9 cellular contexts compared by ENCODE assay signal in genomic region chr19:18340990-18341868, GRCh38. TPM values are rescaled to one million over a fixed set of nuclear protein-coding genes. Genes with fewer than 3 reads are reported as not detected.
DNase-seq lines count a peak whose midpoint lies in the region; ATAC-seq and TF ChIP-seq lines count a peak whose summit lies in the region.
"Had no signal": no experiment of that assay in that cellular context is flagged by ENCODE, and none has a peak within 500 bp of the region (broad histone marks: within the 10 kb centered on the region; RNA-seq: fewer than 3 reads in every experiment).

No MANE protein-coding gene starts in this region.

- H3K9me3 ChIP-seq in CD8-positive, alpha-beta T cell (ENCODE audit: low read length), result no peaks in the 10 kb centered on the region
- no peaks in the 10 kb centered on the region for H3K9me3 ChIP-seq in HAP-1
- no peaks in the 10 kb centered on the region for H3K9me3 ChIP-seq in PC-3 (ENCODE audit: low read length)
- no peaks in the 10 kb centered on the region for H3K9me3 ChIP-seq in thyroid gland

- peak; percentile 88 for ATAC-seq in CD8-positive, alpha-beta T cell
- ATAC-seq in PC-3 (peak; percentile 47), GM21576 (IDR thresholded peaks at IDR 0.05; ENCODE audit: unreplicated experiment) (no peak)

- H3K4me1 Mint-ChIP-seq in CD8-positive, alpha-beta T cell (ENCODE audit: low read depth), result peaks cover 18% of the 10 kb centered on the region
- H3K4me1 Mint-ChIP-seq in activated T-helper 1 cell treated with anti-CD3 and anti-CD28 coated beads, Interleukin-12 subunit alpha, Interleukin-12 subunit beta, Interleukin-2, Interleukin-4 antibody, amounts not matched to agents 30 ng/mL and 10 ng/mL and 1 ng/mL, durations not matched to agents 14 hours and 24 hours and 36 hours (ENCODE audit: low read depth), result peaks cover 11% of the 10 kb centered on the region

- H3K27ac Mint-ChIP-seq in CD8-positive, alpha-beta T cell, result peak overlapping the region; percentile 85
- H3K27ac Mint-ChIP-seq in activated T-helper 1 cell treated with anti-CD3 and anti-CD28 coated beads, Interleukin-12 subunit alpha, Interleukin-12 subunit beta, Interleukin-2, Interleukin-4 antibody, amounts not matched to agents 30 ng/mL and 10 ng/mL and 1 ng/mL, durations not matched to agents 14 hours and 24 hours and 36 hours, result peak overlapping the region; percentile 83

- H3K4me3 Mint-ChIP-seq in CD8-positive, alpha-beta T cell, result peak overlapping the region; percentile 88
- H3K4me3 Mint-ChIP-seq in activated T-helper 1 cell treated with anti-CD3 and anti-CD28 coated beads, Interleukin-12 subunit alpha, Interleukin-12 subunit beta, Interleukin-2, Interleukin-4 antibody, amounts not matched to agents 30 ng/mL and 10 ng/mL and 1 ng/mL, durations not matched to agents 14 hours and 24 hours and 36 hours, result peak overlapping the region; percentile 85

- 0 to 2% methylated on average over 1 to 16 of the region's 18 CpGs for WGBS in thyroid gland, 2 donors

- H3K4me2 ChIP-seq in PC-3 (ENCODE audit: low read length), result peak overlapping the region; percentile 91

- TSS peak; percentile 40 for BruUV-seq in PC-3 (replicated peaks; lab: Mats Ljungman, UMichigan)

- intact Hi-C loops in CD8-positive, alpha-beta T cell (cut with DNase I, micrococcal nuclease), result loop anchor here in 1 of 2 experiments (2.0 to 5.0 kb wide), 2 partner anchors 18 to 76 kb away; partner anchors contain the start of genes LSM4 and SSBP4
- intact Hi-C loops in PC-3 (cut with micrococcal nuclease) (no loop called here), thyroid gland (cut with DNase I) (no loop called here)
- intact Hi-C loops in activated T-helper 1 cell treated with anti-CD3 and anti-CD28 coated beads, Interleukin-12 subunit alpha, Interleukin-12 subunit beta, Interleukin-2, Interleukin-4 antibody, amounts not matched to agents 30 ng/mL and 10 ng/mL and 1 ng/mL, durations not matched to agents 14 hours and 24 hours and 36 hours (cut with micrococcal nuclease), result loop anchor here (1.0 kb wide), 2 partner anchors 13 to 137 kb away; partner anchors contain the start of gene RAB3A

- no peaks in the 10 kb centered on the region for H3K79me2 ChIP-seq in PC-3 (ENCODE audit: low read length)

- no peaks in the 10 kb centered on the region for H3K27me3 ChIP-seq in CD8-positive, alpha-beta T cell (ENCODE audit: insufficient read depth, low read length)
- no peaks in the 10 kb centered on the region for H3K27me3 ChIP-seq in HAP-1 (ENCODE audit: low read depth)
- H3K27me3 ChIP-seq in PC-3 (ENCODE audit: low read length), result no peaks in the 10 kb centered on the region
- H3K27me3 ChIP-seq in thyroid gland, result no peaks in the 10 kb centered on the region

- peak overlapping the region; percentile 51 for H3K27ac ChIP-seq in CD8-positive, alpha-beta T cell (ENCODE audit: low read depth, low read length)
- H3K27ac ChIP-seq in PC-3 (ENCODE audit: low read length) (no peak overlapping the region), thyroid gland (peak overlapping the region; percentile 49 to 68 (median 55))

- H3K4me1 ChIP-seq in CD8-positive, alpha-beta T cell (ENCODE audit: insufficient read depth, low read length), result peaks cover 15% of the 10 kb centered on the region
- H3K4me1 ChIP-seq in HAP-1 (peaks cover 4% of the 10 kb centered on the region), PC-3 (ENCODE audit: insufficient read depth, low read length) (peaks cover 24% of the 10 kb centered on the region), thyroid gland (peaks cover 4 to 12% of the 10 kb centered on the region in 2 donors)

- DNase-seq in CD8-positive, alpha-beta T cell, result peak; percentile 26 to 77 (median 69)
- peak in 1 of 2 experiments; percentile 49 for DNase-seq in HAP-1 (ENCODE audit: low spot score in 2 of 2)
- peak; percentile 51 for DNase-seq in PC-3
- DNase-seq in activated T-helper 1 cell treated with anti-CD3 and anti-CD28 coated beads, Interleukin-12 subunit alpha, Interleukin-12 subunit beta, Interleukin-2, Interleukin-4 antibody, amounts not matched to agents 30 ng/mL and 10 ng/mL and 1 ng/mL, durations not matched to agents 14 hours and 24 hours and 36 hours (ENCODE audit: low spot score), result peak; percentile 37
- peak; percentile 28 for DNase-seq in fibroblast of villous mesenchyme (ENCODE audit: low read depth)
- DNase-seq in nucleus accumbens (lab: John Stamatoyannopoulos, UW), result peak in 36 of 56 donors; percentile 7 to 74 (median 30)
- DNase-seq in thyroid gland, result peak; percentile 56 to 65

- peak in 1 of 2 donors; percentile 37 for TF ChIP-seq POLR2A in thyroid gland (IDR thresholded peaks at IDR 0.05)

- peak overlapping the region; percentile 72 for H2AFZ ChIP-seq in PC-3 (ENCODE audit: low read length)

- no peaks in the 10 kb centered on the region for H3K9me3 Mint-ChIP-seq in CD8-positive, alpha-beta T cell
- H3K9me3 Mint-ChIP-seq in activated T-helper 1 cell treated with anti-CD3 and anti-CD28 coated beads, Interleukin-12 subunit alpha, Interleukin-12 subunit beta, Interleukin-2, Interleukin-4 antibody, amounts not matched to agents 30 ng/mL and 10 ng/mL and 1 ng/mL, durations not matched to agents 14 hours and 24 hours and 36 hours, result no peaks in the 10 kb centered on the region

- H3K4me3 ChIP-seq in CD8-positive, alpha-beta T cell (ENCODE audit: low read depth, low read length), result peak overlapping the region; percentile 50
- H3K4me3 ChIP-seq in HAP-1 (peak overlapping the region; percentile 68), PC-3 (ENCODE audit: low read length) (peak overlapping the region; percentile 85), fibroblast of villous mesenchyme (ENCODE audit: low read depth, low read length) (peak overlapping the region; percentile 79), thyroid gland (replicated peaks in 1 of 3) (peak overlapping the region; percentile 53 to 97 (median 75))

- peak overlapping the region; percentile 47 for H3K9ac ChIP-seq in PC-3 (ENCODE audit: low read length)

- CTCF ChIA-PET in CD8-positive, alpha-beta T cell (lab: Charles Lee), result interaction anchor here (0.6 to 5.6 kb wide), 5 partner anchors 14 to 228 kb away, joined by 3 to 48 read pairs (median 4); no protein-coding TSS in a partner anchor
- CTCF ChIA-PET in PC-3 (lab: Charles Lee), result no interaction called here

- H3K36me3 Mint-ChIP-seq in CD8-positive, alpha-beta T cell, result peaks cover 34% of the 10 kb centered on the region
- H3K36me3 Mint-ChIP-seq in activated T-helper 1 cell treated with anti-CD3 and anti-CD28 coated beads, Interleukin-12 subunit alpha, Interleukin-12 subunit beta, Interleukin-2, Interleukin-4 antibody, amounts not matched to agents 30 ng/mL and 10 ng/mL and 1 ng/mL, durations not matched to agents 14 hours and 24 hours and 36 hours (ENCODE audit: low read depth), result peaks cover 2% of the 10 kb centered on the region

- no peaks in the 10 kb centered on the region for H4K20me1 ChIP-seq in PC-3 (ENCODE audit: low read length)

- no peaks in the 10 kb centered on the region for H3F3A ChIP-seq in PC-3 (ENCODE audit: low read length, unreplicated experiment)

- peaks cover 4% of the 10 kb centered on the region for H3K36me3 ChIP-seq in CD8-positive, alpha-beta T cell (ENCODE audit: insufficient read depth, low read length)
- H3K36me3 ChIP-seq in HAP-1 (replicated peaks), result no peaks in the 10 kb centered on the region
- H3K36me3 ChIP-seq in PC-3 (ENCODE audit: low read depth, low read length), result no peaks in the 10 kb centered on the region
- H3K36me3 ChIP-seq in thyroid gland, result no peaks in the 10 kb centered on the region

- no peaks in the 10 kb centered on the region for H3K27me3 Mint-ChIP-seq in CD8-positive, alpha-beta T cell (ENCODE audit: low read depth)
- no peaks in the 10 kb centered on the region for H3K27me3 Mint-ChIP-seq in activated T-helper 1 cell treated with anti-CD3 and anti-CD28 coated beads, Interleukin-12 subunit alpha, Interleukin-12 subunit beta, Interleukin-2, Interleukin-4 antibody, amounts not matched to agents 30 ng/mL and 10 ng/mL and 1 ng/mL, durations not matched to agents 14 hours and 24 hours and 36 hours (ENCODE audit: insufficient read depth)

- POLR2A ChIA-PET in CD8-positive, alpha-beta T cell (lab: Charles Lee), result interaction anchor here (2.5 kb wide), 1 partner anchor 61 kb away, joined by 13 read pairs; the partner anchor contains the start of gene JUND
- POLR2A ChIA-PET in PC-3 (lab: Charles Lee; ENCODE audit: unreplicated experiment), result no interaction called here

- H3K9me2 ChIP-seq in PC-3 (replicated peaks; ENCODE audit: low read length), result no peaks in the 10 kb centered on the region

- in situ Hi-C loops in HAP-1 (cut with MboI; ENCODE audit: low sequenced_read_pairs), result no loop called here

- no peak for TF ChIP-seq CTCF in CD8-positive, alpha-beta T cell (IDR thresholded peaks at IDR 0.05)
- TF ChIP-seq CTCF in PC-3 (conservative IDR thresholded peaks at IDR 0.05; ENCODE audit: low read depth, low read length), result no peak
- no peak for TF ChIP-seq CTCF in fibroblast of villous mesenchyme (IDR thresholded peaks at IDR 0.05; ENCODE audit: insufficient read depth, low read depth, low read length)
- TF ChIP-seq CTCF in thyroid gland (IDR thresholded peaks at IDR 0.05), result no peak

RNA-seq across cellular contexts. Expression of gene PGPEP1, which starts 0.8 kb away (rescaled TPM):
- total RNA-seq in CD8-positive, alpha-beta T cell, result 10 to 100 TPM; 20.0 to 25.2 TPM
- 9.6 and 11.4 TPM in 2 replicates for total RNA-seq in PC-3 (2014; rRNA removed)
- total RNA-seq in activated T-helper 1 cell treated with anti-CD3 and anti-CD28 coated beads, Interleukin-12 subunit alpha, Interleukin-12 subunit beta, Interleukin-2, Interleukin-4 antibody, amounts not matched to agents 30 ng/mL and 10 ng/mL and 1 ng/mL, durations not matched to agents 14 hours and 24 hours and 36 hours, result 17.9 and 21.5 TPM in 2 replicates
- total RNA-seq in fibroblast of villous mesenchyme, result 24.8 and 29.8 TPM in 2 replicates
- total RNA-seq in thyroid gland, result 10 to 100 TPM; 23.5 to 44.0 (median 27.9) TPM

RNA-seq across cellular contexts. Expression of gene LSM4, which starts 18.4 kb away (rescaled TPM):
- 10 to 100 TPM; 41.1 to 43.9 TPM for total RNA-seq in CD8-positive, alpha-beta T cell
- total RNA-seq in PC-3 (2014; rRNA removed), result 713 and 856 TPM in 2 replicates
- total RNA-seq in activated T-helper 1 cell treated with anti-CD3 and anti-CD28 coated beads, Interleukin-12 subunit alpha, Interleukin-12 subunit beta, Interleukin-2, Interleukin-4 antibody, amounts not matched to agents 30 ng/mL and 10 ng/mL and 1 ng/mL, durations not matched to agents 14 hours and 24 hours and 36 hours, result 198 and 200 TPM in 2 replicates
- 131 and 143 TPM in 2 replicates for total RNA-seq in fibroblast of villous mesenchyme
- total RNA-seq in thyroid gland, result 100 to 1,000 TPM in 2 of 4 donors, 10 to 100 TPM in 2; 55.2 to 203 (median 140) TPM

RNA-seq across cellular contexts. Expression of gene GDF15, which starts 44.7 kb away (rescaled TPM):
- total RNA-seq in CD8-positive, alpha-beta T cell, result not detected
- total RNA-seq in PC-3 (2014; rRNA removed) (84.3 and 105 TPM in 2 replicates), fibroblast of villous mesenchyme (28.9 and 49.9 TPM in 2 replicates), thyroid gland (1 to 10 TPM in 3 of 4 donors, not detected in 1; 3.7 to 9.9 (median 5.1) TPM)
- not detected in 2 replicates for total RNA-seq in activated T-helper 1 cell treated with anti-CD3 and anti-CD28 coated beads, Interleukin-12 subunit alpha, Interleukin-12 subunit beta, Interleukin-2, Interleukin-4 antibody, amounts not matched to agents 30 ng/mL and 10 ng/mL and 1 ng/mL, durations not matched to agents 14 hours and 24 hours and 36 hours

RNA-seq across cellular contexts. Expression of gene LRRC25, which starts 56.2 kb away (rescaled TPM):
- total RNA-seq in CD8-positive, alpha-beta T cell, result under 1 TPM in 1 of 2 experiments, not detected in 1; 0.22 TPM
- total RNA-seq in PC-3 (2014; rRNA removed) (not detected in 2 replicates), fibroblast of villous mesenchyme (under 0.01 TPM in 1 of 2 replicates, not detected in the other), thyroid gland (1 to 10 TPM; 1.1 to 7.1 (median 2.2) TPM)
- total RNA-seq in activated T-helper 1 cell treated with anti-CD3 and anti-CD28 coated beads, Interleukin-12 subunit alpha, Interleukin-12 subunit beta, Interleukin-2, Interleukin-4 antibody, amounts not matched to agents 30 ng/mL and 10 ng/mL and 1 ng/mL, durations not matched to agents 14 hours and 24 hours and 36 hours, result not detected in 2 replicates
- total RNA-seq: T-helper 1 cell treated with Interleukin-12 subunit alpha and Interleukin-12 subunit beta and Interleukin-4 antibody, amounts not matched to agents 30 ng/mL and 1 ng/mL, for 36 hours had no signal

RNA-seq across cellular contexts. Expression of gene JUND, which starts 59.8 kb away (rescaled TPM):
- total RNA-seq in CD8-positive, alpha-beta T cell, result 1,000 to 10,000 TPM; 1,995 to 2,125 TPM
- total RNA-seq in PC-3 (2014; rRNA removed), result 151 and 157 TPM in 2 replicates
- 431 and 455 TPM in 2 replicates for total RNA-seq in activated T-helper 1 cell treated with anti-CD3 and anti-CD28 coated beads, Interleukin-12 subunit alpha, Interleukin-12 subunit beta, Interleukin-2, Interleukin-4 antibody, amounts not matched to agents 30 ng/mL and 10 ng/mL and 1 ng/mL, durations not matched to agents 14 hours and 24 hours and 36 hours
- 111 and 150 TPM in 2 replicates for total RNA-seq in fibroblast of villous mesenchyme
- 100 to 1,000 TPM; 193 to 394 (median 316) TPM for total RNA-seq in thyroid gland
